In the genomic region with DNA sequence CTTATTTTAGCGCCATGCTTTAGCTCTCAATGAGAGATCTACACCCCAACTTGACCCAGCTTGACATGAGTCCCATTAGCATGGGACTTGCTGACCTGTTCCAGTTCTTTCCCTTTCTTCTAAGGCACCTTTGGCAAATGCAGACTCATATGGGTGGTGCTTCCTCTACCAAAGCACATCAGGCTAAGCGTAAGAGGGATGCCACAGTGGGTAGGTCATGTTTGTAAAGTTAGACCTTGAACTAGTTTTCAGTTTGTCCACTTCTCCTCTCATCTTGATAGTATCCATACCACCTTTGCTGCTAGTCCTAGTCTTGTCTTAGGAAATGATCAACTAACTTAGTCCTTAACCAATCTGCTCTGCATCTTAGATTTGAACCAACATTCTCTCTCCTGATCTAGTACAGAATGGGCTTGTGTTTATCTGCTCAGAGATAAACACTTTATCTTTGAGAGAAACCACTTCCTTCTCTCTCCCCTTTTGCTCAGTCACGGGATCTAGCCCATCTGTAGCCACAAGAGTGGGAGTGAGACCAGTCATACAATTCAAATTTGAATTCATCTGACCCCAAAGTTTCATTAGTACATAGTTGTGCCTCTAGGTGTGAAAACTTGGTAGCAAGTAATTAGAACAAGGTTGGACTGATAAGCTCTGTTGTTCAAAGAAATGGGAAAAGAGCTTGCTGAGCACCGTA, we compare ENCODE assay signal across 9 cellular contexts.
DNase-seq lines count a peak whose midpoint lies in the region; ATAC-seq and TF ChIP-seq lines count a peak whose summit lies in the region.
"Had no signal": no experiment of that assay in that cellular context is flagged by ENCODE, and none has a peak within 500 bp of the region (broad histone marks: within the 10 kb centered on the region; RNA-seq: fewer than 3 reads in every experiment).

No MANE protein-coding gene starts in this region.

- H3K4me1 ChIP-seq in BLaER1 (peaks cover 20% of the 10 kb centered on the region), upper lobe of left lung (peaks cover 0 to 3% (median 1%) of the 10 kb centered on the region in 4 donors), GM23338 (ENCODE audit: insufficient read depth) (no peaks in the 10 kb centered on the region)

- H3K27ac ChIP-seq in BLaER1 (0 out of 2 replicates have a peak overlapping the region, but pooled peaks have one; percentile 19), upper lobe of left lung (no peak overlapping the region), GM23338 (ENCODE audit: low read depth) (no peak overlapping the region)

- H3K36me3 Mint-ChIP-seq in activated B cell treated with CpG ODN at 0.5 μM for 24 hours (ENCODE audit: low read depth) (peaks cover 10% of the 10 kb centered on the region), GM23338 (ENCODE audit: low read depth) (no peaks in the 10 kb centered on the region)

- H3K4me3 ChIP-seq in BLaER1 (no peak overlapping the region), upper lobe of left lung (no peak overlapping the region), GM23338 (no peak overlapping the region)

- H3K27me3 Mint-ChIP-seq in activated B cell treated with CpG ODN at 0.5 μM for 24 hours (no peaks in the 10 kb centered on the region), GM23338 (ENCODE audit: insufficient read depth, low read depth, poor library complexity) (peaks cover under 1% of the 10 kb centered on the region)

- H4K20me1 ChIP-seq in BLaER1 (no peaks in the 10 kb centered on the region), GM23338 (replicated peaks; ENCODE audit: insufficient read depth) (no peaks in the 10 kb centered on the region)

- intact Hi-C loops in activated B cell treated with CpG ODN at 0.5 μM for 24 hours (cut with micrococcal nuclease), result loop anchor here (1.0 kb wide), 2 partner anchors 10 kb away; no protein-coding TSS in a partner anchor

- H2AFZ ChIP-seq in GM23338, result no peak overlapping the region

- TF ChIP-seq EP300 in upper lobe of left lung (IDR thresholded peaks at IDR 0.05), result no peak

- peak overlapping the region; percentile 78 for H3K27ac Mint-ChIP-seq in activated B cell treated with CpG ODN at 0.5 μM for 24 hours
- H3K27ac Mint-ChIP-seq in GM23338, result no peak overlapping the region

- DNase-seq in activated B cell treated with CpG ODN at 0.5 μM for 24 hours, result no peak
- DNase-seq in upper lobe of left lung, result no peak
- DNase-seq in hypothalamus (lab: John Stamatoyannopoulos, UW), result no peak
- DNase-seq in GM23338 (ENCODE audit: low spot score), result no peak
- no peak for DNase-seq in cortex of kidney (lab: John Stamatoyannopoulos, UW)
- DNase-seq: DMS 273 treated with DMSO at 0.1 percent for 48 hours had no signal

- CTCF ChIA-PET in activated B cell treated with CpG ODN at 0.5 μM for 24 hours (lab: Charles Lee), result no interaction called here

- POLR2A ChIA-PET in activated B cell treated with CpG ODN at 0.5 μM for 24 hours (lab: Charles Lee), result interaction anchor here (0.8 to 2.9 kb wide), 10 partner anchors 8 to 73 kb away, joined by 3 to 12 read pairs (median 4); no protein-coding TSS in a partner anchor

- ATAC-seq in GM19328 (IDR thresholded peaks at IDR 0.05; ENCODE audit: unreplicated experiment) (peak; percentile 91), HG03108 (IDR thresholded peaks at IDR 0.05; ENCODE audit: unreplicated experiment) (peak; percentile 78), activated B cell treated with CpG ODN at 0.5 μM for 24 hours (ENCODE audit: low read depth) (peak; percentile 71), upper lobe of left lung (ENCODE audit: low FRiP score in 2 of 2) (no peak), GM23338 (no peak)

- 73 to 75% methylated on average over 4 of the region's 4 CpGs for WGBS in upper lobe of left lung, 2 donors

- peak overlapping the region; percentile 24 for H3K4me3 Mint-ChIP-seq in activated B cell treated with CpG ODN at 0.5 μM for 24 hours
- no peak overlapping the region for H3K4me3 Mint-ChIP-seq in GM23338

- no peaks in the 10 kb centered on the region for H3K79me2 ChIP-seq in GM23338 (replicated peaks; ENCODE audit: insufficient read depth)

- peaks cover 37% of the 10 kb centered on the region for H3K36me3 ChIP-seq in BLaER1
- H3K36me3 ChIP-seq in upper lobe of left lung, result no peaks in the 10 kb centered on the region
- H3K36me3 ChIP-seq in GM23338 (ENCODE audit: insufficient read depth), result no peaks in the 10 kb centered on the region

- TF ChIP-seq CTCF in activated B cell treated with CpG ODN at 0.5 μM for 24 hours (IDR thresholded peaks at IDR 0.05), result no peak
- no peak for TF ChIP-seq CTCF in upper lobe of left lung (IDR thresholded peaks at IDR 0.05)
- no peak for TF ChIP-seq CTCF in GM23338 (conservative IDR thresholded peaks at IDR 0.05; ENCODE audit: low read depth in 2 of 2)

- H3K9ac ChIP-seq in BLaER1, result no peak overlapping the region

- H3K9me2 ChIP-seq in GM23338 (ENCODE audit: insufficient read depth), result peaks cover 6% of the 10 kb centered on the region; the same call in 1 of the 2 replicates

- H3K4me1 Mint-ChIP-seq in activated B cell treated with CpG ODN at 0.5 μM for 24 hours (peaks cover 52% of the 10 kb centered on the region), GM23338 (no peaks in the 10 kb centered on the region)

- H3K9me3 ChIP-seq in BLaER1 (peaks cover 63% of the 10 kb centered on the region), upper lobe of left lung (peaks cover 0 to 3% (median 0%) of the 10 kb centered on the region in 4 donors)

- H3K27me3 ChIP-seq in BLaER1 (no peaks in the 10 kb centered on the region), upper lobe of left lung (no peaks in the 10 kb centered on the region), GM23338 (ENCODE audit: insufficient read depth) (no peaks in the 10 kb centered on the region)

- no peak for TF ChIP-seq POLR2A in upper lobe of left lung (IDR thresholded peaks at IDR 0.05)

- peak overlapping the region; percentile 58 for H3K4me2 ChIP-seq in BLaER1
- no peak overlapping the region for H3K4me2 ChIP-seq in GM23338

- H3K9me3 Mint-ChIP-seq in activated B cell treated with CpG ODN at 0.5 μM for 24 hours (peaks cover 7% of the 10 kb centered on the region), GM23338 (no peaks in the 10 kb centered on the region; the same call in 2 of the 3 replicates)

- no peaks in the 10 kb centered on the region for H3F3A ChIP-seq in GM23338 (replicated peaks; ENCODE audit: low read depth)

TF ChIP-seq in GM23338, 12 proteins besides CTCF, POLR2A, EP300 and RAD21:
- TF ChIP-seq, protein P1, sequence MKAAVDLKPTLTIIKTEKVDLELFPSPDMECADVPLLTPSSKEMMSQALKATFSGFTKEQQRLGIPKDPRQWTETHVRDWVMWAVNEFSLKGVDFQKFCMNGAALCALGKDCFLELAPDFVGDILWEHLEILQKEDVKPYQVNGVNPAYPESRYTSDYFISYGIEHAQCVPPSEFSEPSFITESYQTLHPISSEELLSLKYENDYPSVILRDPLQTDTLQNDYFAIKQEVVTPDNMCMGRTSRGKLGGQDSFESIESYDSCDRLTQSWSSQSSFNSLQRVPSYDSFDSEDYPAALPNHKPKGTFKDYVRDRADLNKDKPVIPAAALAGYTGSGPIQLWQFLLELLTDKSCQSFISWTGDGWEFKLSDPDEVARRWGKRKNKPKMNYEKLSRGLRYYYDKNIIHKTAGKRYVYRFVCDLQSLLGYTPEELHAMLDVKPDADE (IDR thresholded peaks at IDR 0.05), result no peak
- TF ChIP-seq JUNB (IDR thresholded peaks at IDR 0.05; ENCODE audit: unreplicated experiment) (no peak), STAT1 (IDR thresholded peaks at IDR 0.05; ENCODE audit: unreplicated experiment) (no peak)

Comparison
In these comparisons a context has a peak if more than half of its experiments do, and no peak if none do; other contexts are left out.
1. ATAC-seq: peak in GM19328 (single experiment), HG03108 (single experiment) and activated B cell treated with CpG ODN at 0.5 μM for 24 hours (single experiment); none in upper lobe of left lung (0 of 2) and GM23338 (single experiment).